In the genomic region with DNA sequence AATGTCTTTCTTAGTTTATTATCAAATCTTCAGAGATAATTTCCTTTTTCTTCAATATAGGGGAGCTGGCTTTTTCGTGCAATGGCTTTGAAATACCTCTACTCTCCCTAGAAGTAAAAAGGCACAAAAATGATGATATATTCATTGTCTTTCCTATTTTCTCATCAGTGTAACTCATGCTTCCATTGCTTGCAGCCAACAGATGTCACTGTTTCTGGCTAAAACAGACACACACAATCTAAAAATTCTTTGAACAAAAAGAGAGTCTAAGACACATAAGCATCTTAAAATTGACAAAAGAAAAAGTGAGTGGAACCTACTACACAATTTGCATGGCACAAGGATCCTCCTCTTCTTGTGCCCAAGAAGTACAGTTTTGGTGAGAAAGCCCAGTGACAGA, we compare ENCODE assay signal across 18 cellular contexts.
DNase-seq lines count a peak whose midpoint lies in the region; ATAC-seq and TF ChIP-seq lines count a peak whose summit lies in the region.
"Had no signal": no experiment of that assay in that cellular context is flagged by ENCODE, and none has a peak within 500 bp of the region (broad histone marks: within the 10 kb centered on the region; RNA-seq: fewer than 3 reads in every experiment).

No MANE protein-coding gene starts in this region.

- H3K4me1 Mint-ChIP-seq in Calu3 (ENCODE audit: low read depth, unreplicated experiment) (peaks cover 13% of the 10 kb centered on the region), osteocyte (ENCODE audit: unreplicated experiment) (peaks cover 8% of the 10 kb centered on the region)
- H3K4me1 Mint-ChIP-seq: CD4-positive, CD25-positive, alpha-beta regulatory T cell; T-helper 17 cell had no signal

- no peaks in the 10 kb centered on the region for H3K27me3 Mint-ChIP-seq in Calu3 (ENCODE audit: unreplicated experiment)
- H3K27me3 Mint-ChIP-seq in osteocyte (ENCODE audit: unreplicated experiment): no peaks in the 10 kb centered on the region
- H3K27me3 Mint-ChIP-seq: CD4-positive, CD25-positive, alpha-beta regulatory T cell; T-helper 17 cell had no signal

- H3K27ac ChIP-seq in right lobe of liver: no peak overlapping the region
- H3K27ac ChIP-seq: PC-9, RWPE1 had no signal

- H3K36me3 Mint-ChIP-seq in Calu3 (ENCODE audit: insufficient read depth, unreplicated experiment): no peaks in the 10 kb centered on the region
- H3K36me3 Mint-ChIP-seq in osteocyte (ENCODE audit: unreplicated experiment): no peaks in the 10 kb centered on the region
- H3K36me3 Mint-ChIP-seq: CD4-positive, CD25-positive, alpha-beta regulatory T cell had no signal

- DNase-seq in Calu3 (no peak), KBM-7 (peak; percentile 5), adipocyte (ENCODE audit: low read depth) (peak; percentile 14), osteocyte (ENCODE audit: extremely low spot score, unreplicated experiment) (no peak), GM03348 (ENCODE audit: low spot score) (no peak), HT-29 (ENCODE audit: low spot score) (no peak), NCI-H2227 (lab: John Stamatoyannopoulos, UW; ENCODE audit: unreplicated experiment) (no peak), right lobe of liver (no peak)
- DNase-seq: CD4-positive, CD25-positive, alpha-beta regulatory T cell; COR-L47; HCEC 1CT; NCI-H187; NCI-H524; SIG-M5; T-helper 17 cell had no signal

- H3K27ac Mint-ChIP-seq in Calu3 (ENCODE audit: unreplicated experiment): peak overlapping the region; percentile 16
- no peak overlapping the region for H3K27ac Mint-ChIP-seq in osteocyte (ENCODE audit: unreplicated experiment)
- H3K27ac Mint-ChIP-seq: CD4-positive, CD25-positive, alpha-beta regulatory T cell; T-helper 17 cell had no signal

- no peak for ATAC-seq in right lobe of liver
- ATAC-seq: K562, T-helper 17 cell had no signal

- TF ChIP-seq CTCF in Calu3 (IDR thresholded peaks at IDR 0.05; ENCODE audit: unreplicated experiment): no peak
- TF ChIP-seq CTCF in osteocyte (IDR thresholded peaks at IDR 0.05): peak; percentile 31
- TF ChIP-seq CTCF in right lobe of liver (IDR thresholded peaks at IDR 0.05): no peak

- intact Hi-C loops in Calu3 (cut with micrococcal nuclease; ENCODE audit: unreplicated experiment): no loop called here
- intact Hi-C loops in right lobe of liver (cut with DNase I): no loop called here

- H3K4me3 ChIP-seq in adipocyte (ENCODE audit: low read length) (no peak overlapping the region), right lobe of liver (no peak overlapping the region)
- H3K4me3 ChIP-seq: K562, PC-9 had no signal

- CTCF ChIA-PET in Calu3 (lab: Charles Lee): no interaction called here

- H3K27me3 ChIP-seq in adipocyte (replicated peaks; ENCODE audit: control insufficient read depth, insufficient read depth, low read length) (no peaks in the 10 kb centered on the region), right lobe of liver (no peaks in the 10 kb centered on the region)

- H3K36me3 ChIP-seq in adipocyte (ENCODE audit: control insufficient read depth, insufficient read depth, low read length, severe bottlenecking) (no peaks in the 10 kb centered on the region), right lobe of liver (no peaks in the 10 kb centered on the region)

- H3K4me3 Mint-ChIP-seq in Calu3 (ENCODE audit: low read depth, unreplicated experiment): no peak overlapping the region
- H3K4me3 Mint-ChIP-seq in osteocyte (ENCODE audit: unreplicated experiment): no peak overlapping the region
- H3K4me3 Mint-ChIP-seq: CD4-positive, CD25-positive, alpha-beta regulatory T cell; T-helper 17 cell had no signal

- no peak for TF ChIP-seq POLR2A in right lobe of liver (IDR thresholded peaks at IDR 0.05)

- H3K9me3 ChIP-seq in adipocyte (ENCODE audit: control insufficient read depth, low read length) (peaks cover 5% of the 10 kb centered on the region), right lobe of liver (no peaks in the 10 kb centered on the region)

- H3K9ac ChIP-seq in adipocyte (ENCODE audit: low read length): no peak overlapping the region

- in situ Hi-C loops in KBM-7 (cut with MboI; ENCODE audit: low pct_unique_long_range_greater_than_20kb, low sequenced_read_pairs): no loop called here

- no TSS peak for BruUV-seq in Calu3 (replicated peaks; lab: Mats Ljungman, UMichigan)

- H3K9me3 Mint-ChIP-seq in Calu3 (ENCODE audit: low read depth, unreplicated experiment): peaks cover 3% of the 10 kb centered on the region
- peaks cover 5% of the 10 kb centered on the region for H3K9me3 Mint-ChIP-seq in osteocyte (ENCODE audit: unreplicated experiment)

- no peaks in the 10 kb centered on the region for H3K4me1 ChIP-seq in adipocyte (ENCODE audit: control insufficient read depth, insufficient read depth, low read length)
- no peaks in the 10 kb centered on the region for H3K4me1 ChIP-seq in right lobe of liver

- 56% methylated on average over 1 of the region's 1 CpG for WGBS in right lobe of liver (ENCODE audit: insufficient coverage, low coverage, low lambda C conversion rate, missing lambda C conversion rate)

Comparison
In these comparisons a context has a peak if more than half of its experiments do, and no peak if none do; other contexts are left out.
1. DNase-seq: peak in KBM-7 (single experiment) and adipocyte (single experiment); none in Calu3 (single experiment), osteocyte (single experiment), GM03348 (single experiment), HT-29 (single experiment), NCI-H2227 (single experiment) and right lobe of liver (0 of 3).